Comparison of ENCODE assay signal across 17 cellular contexts in the genomic region with DNA sequence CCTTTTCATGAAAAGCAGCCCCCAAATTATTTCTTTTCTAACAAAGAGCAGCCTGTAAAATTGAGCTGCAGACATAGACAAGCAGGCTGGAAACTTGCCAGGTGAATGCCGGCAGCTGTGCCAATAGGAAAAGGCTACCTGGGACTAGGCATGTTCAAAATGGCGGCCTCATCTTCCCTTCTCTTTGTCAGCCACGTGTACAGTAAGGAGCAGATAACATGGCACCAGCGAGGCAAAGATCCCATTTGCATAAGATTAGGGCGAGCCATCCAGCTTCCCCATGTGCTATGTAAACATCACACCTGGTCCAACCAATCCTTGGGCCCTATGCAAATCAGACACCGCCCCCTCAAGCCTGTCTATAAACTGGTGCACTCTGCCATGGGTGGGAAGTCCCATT. TPM values are rescaled to one million over a fixed set of nuclear protein-coding genes. Genes with fewer than 3 reads are reported as not detected.
DNase-seq lines count a peak whose midpoint lies in the region; ATAC-seq and TF ChIP-seq lines count a peak whose summit lies in the region.
"Had no signal": no experiment of that assay in that cellular context is flagged by ENCODE, and none has a peak within 500 bp of the region (broad histone marks: within the 10 kb centered on the region; RNA-seq: fewer than 3 reads in every experiment).

No MANE protein-coding gene starts in this region.

- no peak for TF ChIP-seq EP300 in tibial nerve (IDR thresholded peaks at IDR 0.05)

- no peak overlapping the region for H3K4me3 ChIP-seq in tibial nerve
- H3K4me3 ChIP-seq: BLaER1 treated with 17β-estradiol and CSF1 and Interleukin-3, amounts not matched to agents 10 nM and 100 nM; coronary artery; lung; sigmoid colon had no signal

- H3K4me1 ChIP-seq in tibial nerve: no peaks in the 10 kb centered on the region
- H3K4me1 ChIP-seq: sigmoid colon had no signal

- TF ChIP-seq CTCF in tibial nerve (IDR thresholded peaks at IDR 0.05): no peak

- no peak overlapping the region for H3K27ac ChIP-seq in tibial nerve
- H3K27ac ChIP-seq: BLaER1 treated with 17β-estradiol and CSF1 and Interleukin-3, amounts not matched to agents 10 nM and 100 nM; coronary artery; sigmoid colon had no signal

- H3K9me3 ChIP-seq in tibial nerve: peaks cover 0 to 25% (median 0%) of the 10 kb centered on the region in 4 donors

- H3K27me3 ChIP-seq in tibial nerve: peaks cover 0 to 2% of the 10 kb centered on the region in 2 donors
- H3K27me3 ChIP-seq: BLaER1 treated with 17β-estradiol and CSF1 and Interleukin-3, amounts not matched to agents 10 nM and 100 nM had no signal

- DNase-seq in Daoy (ENCODE audit: low read depth) (peak; percentile 64), NCI-H1105 (lab: John Stamatoyannopoulos, UW) (peak; percentile 98), NCI-H526 (lab: John Stamatoyannopoulos, UW) (peak; percentile 3 to 37), cerebellar cortex (ENCODE audit: low spot score) (peak; percentile 10), HT-29 (ENCODE audit: low spot score) (no peak), tibial nerve (ENCODE audit: low spot score in 2 of 2) (no peak)
- DNase-seq: activated CD4-positive, alpha-beta T cell treated with anti-CD3 and anti-CD28 coated beads, Interleukin-2, amount 50 U/mL, for 1 hour; activated T-cell treated with anti-CD3 and anti-CD28 coated beads, Interleukin-2, amount 50 U/mL, for 48 hours; aorta; GOT3; sigmoid colon; stimulated activated naive CD4-positive, alpha-beta T cell had no signal

- ATAC-seq in HG02623 (IDR thresholded peaks at IDR 0.05; ENCODE audit: unreplicated experiment) (no peak), GM19328 (IDR thresholded peaks at IDR 0.05; ENCODE audit: unreplicated experiment) (no peak)

- 44 to 56% methylated on average over 6 of the region's 6 CpGs for WGBS in tibial nerve, 2 donors

- no peak for TF ChIP-seq POLR2A in tibial nerve (IDR thresholded peaks at IDR 0.05)

- no peaks in the 10 kb centered on the region for H3K36me3 ChIP-seq in tibial nerve
- H3K36me3 ChIP-seq: BLaER1 treated with 17β-estradiol and CSF1 and Interleukin-3, amounts not matched to agents 10 nM and 100 nM; sigmoid colon had no signal

RNA-seq across cellular contexts. Expression of gene CACNA1A, which starts 31.2 kb away (rescaled TPM):
- total RNA-seq in Daoy (2014; rRNA removed; shearing (Covaris generic)): 2.3 and 5.0 TPM in 2 replicates
- 0.10 and 0.70 TPM in 2 replicates for total RNA-seq in HT-29 (2014; rRNA removed; shearing (Covaris generic))
- total RNA-seq in tibial nerve: 10 to 100 TPM in 2 of 4 donors, 1 to 10 TPM in 2; 4.0 to 10.2 (median 9.3) TPM

Comparison
In these comparisons a context has a peak if more than half of its experiments do, and no peak if none do; other contexts are left out.
1. DNase-seq: peak in Daoy (single experiment), NCI-H1105 (single experiment), NCI-H526 (2 of 2) and cerebellar cortex (single experiment); none in HT-29 (single experiment) and tibial nerve (0 of 2).